In genomic region chr12:52181757-52182156, GRCh38 we compare ENCODE assay signal across 11 cellular contexts. TPM values are rescaled to one million over a fixed set of nuclear protein-coding genes. Genes with fewer than 3 reads are reported as not detected.
A peak's percentile ranks its signal among the peaks of the same experiment; 100 is the strongest.
DNase-seq lines count a peak whose midpoint lies in the region; ATAC-seq and TF ChIP-seq lines count a peak whose summit lies in the region.
"Had no signal": no experiment of that assay in that cellular context is flagged by ENCODE, and none has a peak within 500 bp of the region (broad histone marks: within the 10 kb centered on the region; RNA-seq: fewer than 3 reads in every experiment).

No MANE protein-coding gene starts in this region.

- TF ChIP-seq POLR2A in suprapubic skin (IDR thresholded peaks at IDR 0.05), result no peak

- no peaks in the 10 kb centered on the region for H3K9me3 ChIP-seq in suprapubic skin
- H3K9me3 ChIP-seq: gastrocnemius medialis had no signal

- TF ChIP-seq EP300 in suprapubic skin (IDR thresholded peaks at IDR 0.05), result no peak

- ATAC-seq in HG03442 (IDR thresholded peaks at IDR 0.05; ENCODE audit: unreplicated experiment), result no peak
- ATAC-seq in GM19023 (IDR thresholded peaks at IDR 0.05; ENCODE audit: unreplicated experiment), result no peak
- ATAC-seq: natural killer cell had no signal

- no peaks in the 10 kb centered on the region for H3K27me3 ChIP-seq in suprapubic skin
- H3K27me3 ChIP-seq: gastrocnemius medialis had no signal

- H3K4me1 ChIP-seq in suprapubic skin, result peaks cover 70% of the 10 kb centered on the region

- no peak for TF ChIP-seq CTCF in suprapubic skin (IDR thresholded peaks at IDR 0.05)

- H3K27ac ChIP-seq in epithelial cell of prostate (peak overlapping the region; percentile 84), suprapubic skin (peak overlapping the region; percentile 2)
- H3K27ac ChIP-seq: gastrocnemius medialis had no signal

- no peaks in the 10 kb centered on the region for H3K36me3 ChIP-seq in suprapubic skin
- H3K36me3 ChIP-seq: gastrocnemius medialis had no signal

- no peak overlapping the region for H3K4me3 ChIP-seq in suprapubic skin
- H3K4me3 ChIP-seq: gastrocnemius medialis had no signal

- WGBS in suprapubic skin, result 62% methylated on average over 9 of the region's 9 CpGs

- DNase-seq in NCI-H82 (lab: John Stamatoyannopoulos, UW) (peak; percentile 44), NCI-H82 treated with DMSO at 0.1 percent for 48 hours (lab: John Stamatoyannopoulos, UW; ENCODE audit: unreplicated experiment) (no peak), NCI-H446 treated with DMSO at 0.1 percent for 48 hours (lab: John Stamatoyannopoulos, UW) (peak; percentile 71), epithelial cell of prostate (ENCODE audit: low read depth, low spot score) (no peak), suprapubic skin (ENCODE audit: low spot score in 2 of 2) (no peak), HUDEP-2 (lab: John Stamatoyannopoulos, UW; ENCODE audit: unreplicated experiment in 76 of 76) (no peak)
- DNase-seq: activated naive CD4-positive, alpha-beta T cell; gastrocnemius medialis; natural killer cell had no signal

RNA-seq across cellular contexts. Expression of gene KRT80, which starts 10.1 kb away (rescaled TPM):
- total RNA-seq in suprapubic skin, result 100 to 1,000 TPM in 3 of 4 donors, 10 to 100 TPM in 1; 78.6 to 293 (median 185) TPM
- total RNA-seq: natural killer cell had no signal

RNA-seq across cellular contexts. Expression of gene KRT7, which starts 51.3 kb away (rescaled TPM):
- 100 to 1,000 TPM in 3 of 4 donors, 10 to 100 TPM in 1; 95.8 to 176 (median 123) TPM for total RNA-seq in suprapubic skin

Comparison
In these comparisons a context has a peak if more than half of its experiments do, and no peak if none do; other contexts are left out.
1. DNase-seq: peak in NCI-H82 (single experiment) and NCI-H446 treated with DMSO at 0.1 percent for 48 hours (single experiment); none in NCI-H82 treated with DMSO at 0.1 percent for 48 hours (single experiment), epithelial cell of prostate (single experiment), suprapubic skin (0 of 2) and HUDEP-2 (0 of 76).